Comparison of ENCODE assay signal across 25 cellular contexts in genomic region chr7:115096262-115096661, GRCh38.
DNase-seq lines count a peak whose midpoint lies in the region; ATAC-seq and TF ChIP-seq lines count a peak whose summit lies in the region.
"Had no signal": no experiment of that assay in that cellular context is flagged by ENCODE, and none has a peak within 500 bp of the region (broad histone marks: within the 10 kb centered on the region; RNA-seq: fewer than 3 reads in every experiment).

No MANE protein-coding gene starts in this region.

- H3K4me1 ChIP-seq in mammary epithelial cell (ENCODE audit: insufficient read depth, low read length) (peaks cover 26% of the 10 kb centered on the region), BE2C (no peaks in the 10 kb centered on the region), endodermal cell (ENCODE audit: control insufficient read depth, insufficient read depth, low read length) (peaks cover 3% of the 10 kb centered on the region)
- H3K4me1 ChIP-seq: breast epithelium had no signal

- dilution Hi-C loops in mammary epithelial cell (cut with HindIII; ENCODE audit: low sequenced_read_pairs) = no loop called here

- peak overlapping the region; percentile 36 for H2AFZ ChIP-seq in mammary epithelial cell (ENCODE audit: low read depth, low read length)

- H3K79me2 ChIP-seq in mammary epithelial cell (ENCODE audit: insufficient read depth, low read length) = no peaks in the 10 kb centered on the region

- POLR2A ChIA-PET in MCF 10A (lab: Yijun Ruan, JAX) = no interaction called here

- H3K9ac ChIP-seq in mammary epithelial cell (ENCODE audit: insufficient read depth, low read length) (no peak overlapping the region), endodermal cell (ENCODE audit: extremely low read depth, low read length, poor library complexity, severe bottlenecking) (no peak overlapping the region)

- H3K27ac Mint-ChIP-seq in MCF 10A (ENCODE audit: low read depth, unreplicated experiment) = no peak overlapping the region
- H3K27ac Mint-ChIP-seq in neural crest cell (ENCODE audit: unreplicated experiment) = peak overlapping the region; percentile 65
- H3K27ac Mint-ChIP-seq in endodermal cell = no peak overlapping the region
- H3K27ac Mint-ChIP-seq: activated CD8-positive, alpha-beta T cell treated with anti-CD3 and anti-CD28 coated beads, Interleukin-2, amount 10 ng/mL, durations not matched to agents 7 days and 5 days; IgD-negative memory B cell had no signal

- H3K4me3 ChIP-seq in mammary epithelial cell (replicated peaks in 1 of 3; ENCODE audit: insufficient read depth in 1 of 3, low read depth in 2 of 3, low read length in 3 of 3) = no peak overlapping the region
- H3K4me3 ChIP-seq in choroid plexus epithelial cell (ENCODE audit: low read depth, low read length) = no peak overlapping the region
- H3K4me3 ChIP-seq in BE2C (ENCODE audit: low read depth, low read length) = no peak overlapping the region
- H3K4me3 ChIP-seq in endodermal cell (ENCODE audit: low read length) = no peak overlapping the region
- H3K4me3 ChIP-seq: breast epithelium, tibial artery had no signal

- BruUV-seq in mammary epithelial cell (replicated peaks; lab: Mats Ljungman, UMichigan) (no TSS peak), MCF 10A (replicated peaks; lab: Mats Ljungman, UMichigan) (no TSS peak)

- H3K4me1 Mint-ChIP-seq in MCF 10A (ENCODE audit: insufficient read depth, unreplicated experiment) (peaks cover 11% of the 10 kb centered on the region), neural crest cell (peaks cover 6% of the 10 kb centered on the region), endodermal cell (peaks cover 19% of the 10 kb centered on the region)
- H3K4me1 Mint-ChIP-seq: IgD-negative memory B cell had no signal

- 90% methylated on average over 1 of the region's 1 CpG for WGBS in mammary epithelial cell (ENCODE audit: low coverage, missing lambda C conversion rate)
- 96 to 100% methylated on average over 1 of the region's 1 CpG for WGBS in endodermal cell (ENCODE audit: insufficient coverage in 1 of 2, insufficient read length in 1 of 2), 2 experiments

- H3K27ac ChIP-seq in mammary epithelial cell (ENCODE audit: insufficient read depth, low read depth, low read length) = no peak overlapping the region
- H3K27ac ChIP-seq in endodermal cell (ENCODE audit: low read depth, low read length) = no peak overlapping the region
- H3K27ac ChIP-seq: 22Rv1, breast epithelium, foreskin keratinocyte, tibial artery had no signal

- no peaks in the 10 kb centered on the region for H4K20me1 ChIP-seq in mammary epithelial cell (ENCODE audit: insufficient read depth, low read length)

- ATAC-seq in GM21447 (IDR thresholded peaks at IDR 0.05; ENCODE audit: unreplicated experiment) = no peak
- ATAC-seq: activated CD8-positive, alpha-beta T cell treated with anti-CD3 and anti-CD28 coated beads, Interleukin-2, amount 10 ng/mL, durations not matched to agents 7 days and 5 days; stimulated activated naive CD8-positive, alpha-beta T cell treated with anti-CD3 and anti-CD28 coated beads, Interleukin-15, Interleukin-2, amounts not matched to agents 100 U/mL and 50 U/mL, for 24 hours had no signal

- H3K4me3 Mint-ChIP-seq in MCF 10A (ENCODE audit: unreplicated experiment) (no peak overlapping the region), neural crest cell (no peak overlapping the region), endodermal cell (no peak overlapping the region)
- H3K4me3 Mint-ChIP-seq: activated CD8-positive, alpha-beta T cell treated with anti-CD3 and anti-CD28 coated beads, Interleukin-2, amount 10 ng/mL, durations not matched to agents 7 days and 5 days; CD8-positive, alpha-beta memory T cell; IgD-negative memory B cell had no signal

- no peak for DNase-seq in mammary epithelial cell
- DNase-seq in MCF 10A (ENCODE audit: unreplicated experiment) = no peak
- peak; percentile 41 for DNase-seq in NCI-H69 (lab: John Stamatoyannopoulos, UW)
- peak; percentile 52 for DNase-seq in choroid plexus epithelial cell (ENCODE audit: low read depth)
- no peak for DNase-seq in neural crest cell (ENCODE audit: low read depth, low spot score)
- DNase-seq in BE2C = no peak
- DNase-seq in endodermal cell = no peak
- DNase-seq: activated CD4-positive, CD25-positive, alpha-beta regulatory T cell treated with anti-CD3 and anti-CD28 coated beads, Interleukin-2, amount 50 U/mL, for 72 hours; activated CD8-positive, alpha-beta T cell treated with anti-CD3 and anti-CD28 coated beads, Interleukin-2, amount 10 ng/mL, durations not matched to agents 7 days and 5 days; CD8-positive, alpha-beta memory T cell; dermis blood vessel endothelial cell; DMS79; foreskin keratinocyte; islet precursor cell; MM.1S; NCI-H146; NCI-H524 treated with DMSO at 0.1 percent for 48 hours; occipital lobe; stimulated activated CD4-positive, alpha-beta T cell treated with anti-CD3 and anti-CD28 coated beads, Interleukin-4, amount 100 ng/mL, for 4 hours; stimulated activated naive CD8-positive, alpha-beta T cell treated with anti-CD3 and anti-CD28 coated beads, Interleukin-15, Interleukin-2, amounts not matched to agents 100 U/mL and 50 U/mL, for 24 hours; tibial artery had no signal

- H3K36me3 Mint-ChIP-seq in MCF 10A (ENCODE audit: insufficient read depth, unreplicated experiment) = no peaks in the 10 kb centered on the region
- no peaks in the 10 kb centered on the region for H3K36me3 Mint-ChIP-seq in neural crest cell (ENCODE audit: low read depth)
- H3K36me3 Mint-ChIP-seq in endodermal cell (ENCODE audit: low read depth) = no peaks in the 10 kb centered on the region

- H3K9me3 Mint-ChIP-seq in MCF 10A (ENCODE audit: unreplicated experiment) (no peaks in the 10 kb centered on the region), neural crest cell (peaks cover 5% of the 10 kb centered on the region), endodermal cell (no peaks in the 10 kb centered on the region)
- H3K9me3 Mint-ChIP-seq: CD8-positive, alpha-beta memory T cell; IgD-negative memory B cell had no signal

- CTCF ChIA-PET in mammary epithelial cell (lab: Charles Lee; ENCODE audit: low non-redundant PET) = no interaction called here
- CTCF ChIA-PET in MCF 10A (lab: Yijun Ruan, JAX) = interaction anchor here (1.0 kb wide), 1 partner anchor 11 kb away, joined by 3 read pairs; no protein-coding TSS in a partner anchor

- intact Hi-C loops in mammary epithelial cell (cut with micrococcal nuclease) (no loop called here), MCF 10A (cut with micrococcal nuclease) (no loop called here)

- in situ Hi-C loops in mammary epithelial cell (cut with MboI; ENCODE audit: low sequenced_read_pairs in 2 of 2) = no loop called here

- no peak for TF ChIP-seq CTCF in mammary epithelial cell (conservative IDR thresholded peaks at IDR 0.05 in 1 of 2, IDR thresholded peaks at IDR 0.05 in 1 of 2; ENCODE audit: extremely low read depth in 1 of 2, insufficient read depth in 1 of 2, low read depth in 1 of 2, low read length in 2 of 2)
- TF ChIP-seq CTCF in MCF 10A (IDR thresholded peaks at IDR 0.05; ENCODE audit: unreplicated experiment) = no peak
- peak; percentile 18 for TF ChIP-seq CTCF in choroid plexus epithelial cell (conservative IDR thresholded peaks at IDR 0.05; ENCODE audit: low read depth, low read length)
- TF ChIP-seq CTCF in neural crest cell (conservative IDR thresholded peaks at IDR 0.05) = no peak
- no peak for TF ChIP-seq CTCF in BE2C (IDR thresholded peaks at IDR 0.05; ENCODE audit: low read depth, low read length)
- TF ChIP-seq CTCF in endodermal cell (conservative IDR thresholded peaks at IDR 0.05) = no peak

- H3K36me3 ChIP-seq in mammary epithelial cell (ENCODE audit: insufficient read depth, low read length) (no peaks in the 10 kb centered on the region), BE2C (no peaks in the 10 kb centered on the region), endodermal cell (ENCODE audit: control insufficient read depth, insufficient read depth, low read length) (no peaks in the 10 kb centered on the region)
- H3K36me3 ChIP-seq: breast epithelium, tibial artery had no signal

- H3K4me2 ChIP-seq in mammary epithelial cell (ENCODE audit: insufficient read depth, low read depth, low read length) = no peak overlapping the region

- no peaks in the 10 kb centered on the region for H3K27me3 Mint-ChIP-seq in MCF 10A (ENCODE audit: insufficient read depth, unreplicated experiment)
- H3K27me3 Mint-ChIP-seq in neural crest cell (ENCODE audit: low read depth) = no peaks in the 10 kb centered on the region
- H3K27me3 Mint-ChIP-seq in endodermal cell (ENCODE audit: insufficient read depth) = no peaks in the 10 kb centered on the region

- H3K27me3 ChIP-seq in mammary epithelial cell (ENCODE audit: insufficient read depth, low read length) (no peaks in the 10 kb centered on the region), BE2C (no peaks in the 10 kb centered on the region), endodermal cell (ENCODE audit: control insufficient read depth, insufficient read depth, low read length, poor library complexity, severe bottlenecking) (no peaks in the 10 kb centered on the region)
- H3K27me3 ChIP-seq: breast epithelium, foreskin keratinocyte, tibial artery had no signal

- H3K9me3 ChIP-seq in mammary epithelial cell (replicated peaks; ENCODE audit: insufficient read depth, low read length) (no peaks in the 10 kb centered on the region), BE2C (no peaks in the 10 kb centered on the region), endodermal cell (ENCODE audit: control insufficient read depth, low read length) (no peaks in the 10 kb centered on the region)
- H3K9me3 ChIP-seq: breast epithelium, tibial artery had no signal

Comparison
In these comparisons a context has a peak if more than half of its experiments do, and no peak if none do; other contexts are left out.
1. DNase-seq: peak in NCI-H69 (single experiment) and choroid plexus epithelial cell (single experiment); none in mammary epithelial cell (single experiment), MCF 10A (single experiment), neural crest cell (single experiment), BE2C (single experiment) and endodermal cell (single experiment).